Comparison of ENCODE assay signal across 1 cellular context in the genomic region with DNA sequence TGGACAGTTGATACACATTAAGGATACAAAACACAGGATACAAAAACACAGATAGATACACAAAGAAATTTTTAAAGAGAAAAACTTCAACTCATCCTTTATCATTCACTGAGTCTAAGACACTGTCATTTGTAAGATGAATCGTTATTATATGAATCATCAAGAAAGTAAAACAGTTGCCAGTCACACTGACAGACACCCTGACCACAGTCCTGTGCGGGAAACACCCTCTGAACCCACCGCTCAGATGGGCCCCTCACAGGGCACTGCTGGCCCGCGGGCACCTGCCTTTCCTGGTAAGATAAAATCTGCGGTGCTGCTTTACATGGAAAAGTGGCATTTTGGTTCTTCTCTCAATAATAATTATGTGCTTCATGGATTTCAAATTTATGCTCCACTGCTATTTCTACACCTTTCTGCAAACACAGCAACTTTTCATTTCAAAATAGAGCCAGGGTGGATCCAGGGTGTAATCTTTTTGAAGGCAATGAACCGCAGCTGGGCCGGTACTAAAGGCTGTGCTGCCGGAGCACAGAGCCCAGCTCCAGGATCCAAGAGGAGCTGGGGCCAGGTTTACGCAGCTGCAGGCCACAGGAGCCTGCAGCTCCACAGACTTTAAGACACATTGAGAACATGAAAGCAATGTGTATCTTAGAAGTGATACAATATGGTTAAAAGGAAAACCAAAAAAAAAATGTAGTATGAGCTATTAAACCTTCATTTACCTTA.
TF ChIP-seq lines count a peak whose summit lies in the region.

No MANE protein-coding gene starts in this region.

TF ChIP-seq in GM23338, 12 proteins besides CTCF, POLR2A, EP300 and RAD21 (continued from another document):
- TF ChIP-seq, protein P1, sequence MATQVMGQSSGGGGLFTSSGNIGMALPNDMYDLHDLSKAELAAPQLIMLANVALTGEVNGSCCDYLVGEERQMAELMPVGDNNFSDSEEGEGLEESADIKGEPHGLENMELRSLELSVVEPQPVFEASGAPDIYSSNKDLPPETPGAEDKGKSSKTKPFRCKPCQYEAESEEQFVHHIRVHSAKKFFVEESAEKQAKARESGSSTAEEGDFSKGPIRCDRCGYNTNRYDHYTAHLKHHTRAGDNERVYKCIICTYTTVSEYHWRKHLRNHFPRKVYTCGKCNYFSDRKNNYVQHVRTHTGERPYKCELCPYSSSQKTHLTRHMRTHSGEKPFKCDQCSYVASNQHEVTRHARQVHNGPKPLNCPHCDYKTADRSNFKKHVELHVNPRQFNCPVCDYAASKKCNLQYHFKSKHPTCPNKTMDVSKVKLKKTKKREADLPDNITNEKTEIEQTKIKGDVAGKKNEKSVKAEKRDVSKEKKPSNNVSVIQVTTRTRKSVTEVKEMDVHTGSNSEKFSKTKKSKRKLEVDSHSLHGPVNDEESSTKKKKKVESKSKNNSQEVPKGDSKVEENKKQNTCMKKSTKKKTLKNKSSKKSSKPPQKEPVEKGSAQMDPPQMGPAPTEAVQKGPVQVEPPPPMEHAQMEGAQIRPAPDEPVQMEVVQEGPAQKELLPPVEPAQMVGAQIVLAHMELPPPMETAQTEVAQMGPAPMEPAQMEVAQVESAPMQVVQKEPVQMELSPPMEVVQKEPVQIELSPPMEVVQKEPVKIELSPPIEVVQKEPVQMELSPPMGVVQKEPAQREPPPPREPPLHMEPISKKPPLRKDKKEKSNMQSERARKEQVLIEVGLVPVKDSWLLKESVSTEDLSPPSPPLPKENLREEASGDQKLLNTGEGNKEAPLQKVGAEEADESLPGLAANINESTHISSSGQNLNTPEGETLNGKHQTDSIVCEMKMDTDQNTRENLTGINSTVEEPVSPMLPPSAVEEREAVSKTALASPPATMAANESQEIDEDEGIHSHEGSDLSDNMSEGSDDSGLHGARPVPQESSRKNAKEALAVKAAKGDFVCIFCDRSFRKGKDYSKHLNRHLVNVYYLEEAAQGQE (IDR thresholded peaks at IDR 0.05; ENCODE audit: unreplicated experiment), result no peak
- TF ChIP-seq STAT1 (IDR thresholded peaks at IDR 0.05; ENCODE audit: unreplicated experiment) (no peak), EZH2phosphoT487 (IDR thresholded peaks at IDR 0.05; ENCODE audit: unreplicated experiment) (no peak)
